In genomic region chr7:140263277-140263676, GRCh38 we compare ENCODE assay signal across 11 cellular contexts.
A peak's percentile ranks its signal among the peaks of the same experiment; 100 is the strongest.
DNase-seq lines count a peak whose midpoint lies in the region; ATAC-seq, FAIRE-seq and TF ChIP-seq lines count a peak whose summit lies in the region.
"Had no signal": no experiment of that assay in that cellular context is flagged by ENCODE, and none has a peak within 500 bp of the region (broad histone marks: within the 10 kb centered on the region; RNA-seq: fewer than 3 reads in every experiment).

No MANE protein-coding gene starts in this region.

- H3K4me3 ChIP-seq in K562 (no peak overlapping the region), lower leg skin (ENCODE audit: low read depth, poor library complexity, severe bottlenecking) (no peak overlapping the region)

- H2AFZ ChIP-seq in K562 (ENCODE audit: low read depth, low read length), result peak overlapping the region; percentile 35

- no TSS peak for BruUV-seq in K562 (replicated peaks; lab: Mats Ljungman, UMichigan)

- intact Hi-C loops in K562 (cut with micrococcal nuclease) (no loop called here), lower leg skin (cut with DNase I; ENCODE audit: low total_unique reads) (no loop called here)

- no peaks in the 10 kb centered on the region for H3K9me3 Mint-ChIP-seq in T-helper 2 cell treated with Interferon-gamma antibody and Interleukin-4, amounts not matched to agents 5 μg/mL and 100 μg/mL, for 36 hours
- peaks cover 0 to 5% of the 10 kb centered on the region in 2 donors for H3K9me3 Mint-ChIP-seq in stimulated activated naive CD8-positive, alpha-beta T cell treated with anti-CD3 and anti-CD28 coated beads, Interleukin-15, amount 100 ng/mL, for 72 hours

- peaks cover 13% of the 10 kb centered on the region in 2 experiments for H3K4me1 ChIP-seq in K562 (replicated peaks in 1 of 2; ENCODE audit: control insufficient read depth in 2 of 2, insufficient read depth in 2 of 2, low read length in 2 of 2)

- FAIRE-seq in K562 (lab: Jason Lieb, UNC), result no peak

- no peaks in the 10 kb centered on the region for H3K27me3 ChIP-seq in K562 (ENCODE audit: control insufficient read depth in 2 of 2, insufficient read depth in 2 of 2, low read length in 2 of 2)

- no peak for ATAC-seq in K562
- peak; percentile 97 for ATAC-seq in stimulated activated naive CD8-positive, alpha-beta T cell treated with anti-CD3 and anti-CD28 coated beads, Interleukin-15, amount 100 ng/mL, for 72 hours
- no peak for ATAC-seq in HG03571 (IDR thresholded peaks at IDR 0.05; ENCODE audit: unreplicated experiment)

- no peak overlapping the region for H3K4me2 ChIP-seq in K562 (ENCODE audit: insufficient read depth, low read length)

- no peaks in the 10 kb centered on the region for H3K36me3 ChIP-seq in K562 (ENCODE audit: control insufficient read depth, insufficient read depth, low read length)

- no peaks in the 10 kb centered on the region for H3K79me2 ChIP-seq in K562 (ENCODE audit: control insufficient read depth, insufficient read depth, low read length)

- TF ChIP-seq POLR2A in K562 (conservative IDR thresholded peaks at IDR 0.05) (no peak), lower leg skin (IDR thresholded peaks at IDR 0.05) (no peak)

- no peaks in the 10 kb centered on the region for H3K9me1 ChIP-seq in K562 (ENCODE audit: control insufficient read depth, insufficient read depth, low read length)

- TF ChIP-seq CTCF in K562 (IDR thresholded peaks at IDR 0.05 in 2 of 3, conservative IDR thresholded peaks at IDR 0.05 in 1 of 3; ENCODE audit: insufficient read depth in 2 of 3, low read depth in 1 of 3, low read length in 3 of 3), result no peak
- TF ChIP-seq CTCF in lower leg skin (IDR thresholded peaks at IDR 0.05), result no peak

- H3K36me3 Mint-ChIP-seq in T-helper 2 cell treated with Interferon-gamma antibody and Interleukin-4, amounts not matched to agents 5 μg/mL and 100 μg/mL, for 36 hours (ENCODE audit: low read depth), result no peaks in the 10 kb centered on the region
- H3K36me3 Mint-ChIP-seq: brain had no signal

- peak overlapping the region; percentile 92 for H3K27ac Mint-ChIP-seq in T-helper 2 cell treated with Interferon-gamma antibody and Interleukin-4, amounts not matched to agents 5 μg/mL and 100 μg/mL, for 36 hours
- peak overlapping the region; percentile 89 to 93 for H3K27ac Mint-ChIP-seq in stimulated activated naive CD8-positive, alpha-beta T cell treated with anti-CD3 and anti-CD28 coated beads, Interleukin-15, amount 100 ng/mL, for 72 hours
- H3K27ac Mint-ChIP-seq: brain had no signal

- peak overlapping the region; percentile 69 for H3K4me3 Mint-ChIP-seq in T-helper 2 cell treated with Interferon-gamma antibody and Interleukin-4, amounts not matched to agents 5 μg/mL and 100 μg/mL, for 36 hours
- peak overlapping the region; percentile 65 to 66 for H3K4me3 Mint-ChIP-seq in stimulated activated naive CD8-positive, alpha-beta T cell treated with anti-CD3 and anti-CD28 coated beads, Interleukin-15, amount 100 ng/mL, for 72 hours
- H3K4me3 Mint-ChIP-seq: brain had no signal

- no peak for TF ChIP-seq RAD21 in K562 (CRISPR knock-in tag; conservative IDR thresholded peaks at IDR 0.05 in 1 of 2, IDR thresholded peaks at IDR 0.05 in 1 of 2)

- H3K4me1 Mint-ChIP-seq in T-helper 2 cell treated with Interferon-gamma antibody and Interleukin-4, amounts not matched to agents 5 μg/mL and 100 μg/mL, for 36 hours (ENCODE audit: low read depth), result peaks cover 58% of the 10 kb centered on the region
- peaks cover 65% of the 10 kb centered on the region for H3K4me1 Mint-ChIP-seq in stimulated activated naive CD8-positive, alpha-beta T cell treated with anti-CD3 and anti-CD28 coated beads, Interleukin-15, amount 100 ng/mL, for 72 hours
- H3K4me1 Mint-ChIP-seq: brain had no signal

- POLR2A ChIA-PET in K562 (lab: Yijun Ruan, JAX), result interaction anchor here (3.4 kb wide), 1 partner anchor 10 kb away, joined by 18 read pairs; no protein-coding TSS in a partner anchor

- H3K27ac ChIP-seq in K562 (ENCODE audit: extremely low read depth, low read depth, low read length), result no peak overlapping the region

- peak; percentile 20 for DNase-seq in stimulated activated CD4-positive, alpha-beta T cell treated with anti-CD3 and anti-CD28 coated beads, Interleukin-4, amount 100 ng/mL, for 24 hours
- DNase-seq in stimulated activated CD4-positive, alpha-beta T cell treated with anti-CD3 and anti-CD28 coated beads, Interleukin-2, amount 100 ng/mL, for 24 hours, result no peak
- peak; percentile 23 for DNase-seq in T-helper 2 cell treated with Interferon-gamma antibody and Interleukin-4, amounts not matched to agents 5 μg/mL and 100 μg/mL, for 36 hours (ENCODE audit: low spot score)
- no peak for DNase-seq in K562 (ENCODE audit: extremely low read depth in 1 of 4, low spot score in 3 of 4)
- peak; percentile 25 to 60 for DNase-seq in stimulated activated naive CD8-positive, alpha-beta T cell treated with anti-CD3 and anti-CD28 coated beads, Interleukin-15, amount 100 ng/mL, for 72 hours
- DNase-seq in GOT3 (lab: John Stamatoyannopoulos, UW), result no peak
- DNase-seq in lower leg skin (ENCODE audit: low spot score in 2 of 2), result no peak
- DNase-seq: foreskin fibroblast, midbrain had no signal

- CTCF ChIA-PET in K562 (lab: Yijun Ruan, JAX; ENCODE audit: low intra/inter-chr PET ratio), result no interaction called here

- no peak for TF ChIP-seq EP300 in K562 (IDR thresholded peaks at IDR 0.05; ENCODE audit: low read length)

- no peaks in the 10 kb centered on the region for H4K20me1 ChIP-seq in K562 (replicated peaks; ENCODE audit: control insufficient read depth, insufficient read depth, low read length)

- H3K27me3 Mint-ChIP-seq in T-helper 2 cell treated with Interferon-gamma antibody and Interleukin-4, amounts not matched to agents 5 μg/mL and 100 μg/mL, for 36 hours (ENCODE audit: low read depth), result no peaks in the 10 kb centered on the region
- no peaks in the 10 kb centered on the region for H3K27me3 Mint-ChIP-seq in stimulated activated naive CD8-positive, alpha-beta T cell treated with anti-CD3 and anti-CD28 coated beads, Interleukin-15, amount 100 ng/mL, for 72 hours

- in situ Hi-C loops in K562 (cut with MboI), result no loop called here

- no peak overlapping the region for H3K9ac ChIP-seq in K562 (ENCODE audit: insufficient read depth in 1 of 2, low read depth in 2 of 2, low read length in 2 of 2)

- H3K9me3 ChIP-seq in K562 (replicated peaks; ENCODE audit: control insufficient read depth, insufficient read depth, low read depth, low read length), result no peaks in the 10 kb centered on the region

- 29% methylated on average over 6 of the region's 6 CpGs for WGBS in K562 (ENCODE audit: insufficient coverage, low coverage, missing lambda C conversion rate)
- WGBS in lower leg skin, 2 donors, result 76 to 81% methylated on average over 6 of the region's 6 CpGs

TF ChIP-seq in K562, 482 proteins besides CTCF, POLR2A, EP300 and RAD21:
- TF ChIP-seq CREM (IDR thresholded peaks at IDR 0.05; ENCODE audit: low read depth), result 0 out of 2 replicates have a peak, but pooled peaks have one; percentile 6
- no peak for TF ChIP-seq SIN3A (IDR thresholded peaks at IDR 0.05; ENCODE audit: borderline replicate concordance in 2 of 2, control insufficient read depth in 1 of 2, low read depth in 2 of 2, low read length in 2 of 2)
- no peak for TF ChIP-seq CBFB (CRISPR knock-in tag; IDR thresholded peaks at IDR 0.05)
- peak; percentile 13; the same call in 1 of the 2 replicates for TF ChIP-seq SPI1 (IDR thresholded peaks at IDR 0.05; ENCODE audit: borderline replicate concordance, low read depth, low read length)
- 0 out of 2 replicates have a peak, but pooled peaks have one; percentile 33 for TF ChIP-seq GABPA (tag; conservative IDR thresholded peaks at IDR 0.05; ENCODE audit: low read depth)
- no peak for TF ChIP-seq MTA2 (IDR thresholded peaks at IDR 0.05; ENCODE audit: low read depth)
- TF ChIP-seq SIX5 (IDR thresholded peaks at IDR 0.05; ENCODE audit: borderline replicate concordance in 1 of 2, insufficient read depth in 1 of 2, low read depth in 1 of 2, low read length in 2 of 2), result no peak
- no peak for TF ChIP-seq FOXJ2 (tag; IDR thresholded peaks at IDR 0.05)
- no peak for TF ChIP-seq NBN (IDR thresholded peaks at IDR 0.05; ENCODE audit: low read depth)
- no peak for TF ChIP-seq ESRRB (CRISPR knock-in tag; IDR thresholded peaks at IDR 0.05; ENCODE audit: borderline replicate concordance)

Comparison
In these comparisons a context has a peak if more than half of its experiments do, and no peak if none do; other contexts are left out.
1. DNase-seq: peak in stimulated activated CD4-positive, alpha-beta T cell treated with anti-CD3 and anti-CD28 coated beads, Interleukin-4, amount 100 ng/mL, for 24 hours (single experiment), T-helper 2 cell treated with Interferon-gamma antibody and Interleukin-4, amounts not matched to agents 5 μg/mL and 100 μg/mL, for 36 hours (single experiment) and stimulated activated naive CD8-positive, alpha-beta T cell treated with anti-CD3 and anti-CD28 coated beads, Interleukin-15, amount 100 ng/mL, for 72 hours (2 of 2); none in stimulated activated CD4-positive, alpha-beta T cell treated with anti-CD3 and anti-CD28 coated beads, Interleukin-2, amount 100 ng/mL, for 24 hours (0 of 2), K562 (0 of 4), GOT3 (single experiment) and lower leg skin (0 of 2).